ENCODE assay signal across 8 cellular contexts in the genomic region with DNA sequence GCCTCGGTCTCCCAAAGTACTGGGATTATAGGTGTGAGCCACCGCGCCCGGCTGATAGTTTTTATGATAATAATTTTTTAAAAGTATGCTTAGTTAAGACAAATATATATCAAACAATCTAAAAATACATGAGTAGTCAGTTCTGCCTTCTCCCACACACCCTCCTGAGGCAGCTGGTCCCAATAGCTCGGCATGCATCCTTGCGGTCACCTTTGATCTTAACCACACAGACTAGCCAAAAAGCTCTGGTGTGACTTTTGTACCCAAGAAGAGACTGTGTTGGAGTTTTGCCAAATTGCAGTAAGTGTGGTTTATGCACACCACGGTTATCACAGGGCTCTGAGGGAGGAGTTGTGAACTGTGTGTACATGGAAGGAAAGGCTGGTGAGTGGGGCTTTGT. TPM values are rescaled to one million over a fixed set of nuclear protein-coding genes. Genes with fewer than 3 reads are reported as not detected.
DNase-seq lines count a peak whose midpoint lies in the region; ATAC-seq and TF ChIP-seq lines count a peak whose summit lies in the region.

No MANE protein-coding gene starts in this region.

- H3K9me3 Mint-ChIP-seq in activated T-cell treated with anti-CD3 and anti-CD28 coated beads, Interleukin-2, amount 50 U/mL, for 72 hours, result no peaks in the 10 kb centered on the region
- no peaks in the 10 kb centered on the region for H3K9me3 Mint-ChIP-seq in stimulated activated effector memory CD8-positive, alpha-beta T cell treated with anti-CD3 and anti-CD28 coated beads, Interleukin-12 subunit alpha, Interleukin-12 subunit beta, amount 100 ng/mL, for 72 hours

- ATAC-seq in T-helper 17 cell (peak; percentile 95), GM18519 (IDR thresholded peaks at IDR 0.05; ENCODE audit: low FRiP score, unreplicated experiment) (no peak)
- ATAC-seq in activated T-cell treated with anti-CD3 and anti-CD28 coated beads, Interleukin-2, amount 50 U/mL, for 72 hours (replicated peaks in 1 of 2), result peak; percentile 98 to 99
- ATAC-seq in stimulated activated effector memory CD8-positive, alpha-beta T cell treated with anti-CD3 and anti-CD28 coated beads, Interleukin-12 subunit alpha, Interleukin-12 subunit beta, amount 100 ng/mL, for 72 hours, result peak; percentile 99

- H3K4me3 ChIP-seq in thyroid gland (replicated peaks in 1 of 3), result no peak overlapping the region

- peak; percentile 11 to 47 (median 45) for DNase-seq in T-helper 17 cell
- DNase-seq in activated T-cell treated with anti-CD3 and anti-CD28 coated beads, Interleukin-2, amount 50 U/mL, for 72 hours, result peak; percentile 78 to 85
- peak; percentile 48 for DNase-seq in mucosa of gallbladder (ENCODE audit: low spot score)
- DNase-seq in stimulated activated effector memory CD8-positive, alpha-beta T cell treated with anti-CD3 and anti-CD28 coated beads, Interleukin-12 subunit alpha, Interleukin-12 subunit beta, amount 100 ng/mL, for 72 hours (ENCODE audit: low spot score in 2 of 2), result peak; percentile 48 to 75
- DNase-seq in NCI-H345 (lab: John Stamatoyannopoulos, UW), result no peak
- no peak for DNase-seq in thyroid gland
- DNase-seq in nucleus accumbens (lab: John Stamatoyannopoulos, UW), result no peak

- no peaks in the 10 kb centered on the region for H3K27me3 Mint-ChIP-seq in T-helper 17 cell
- H3K27me3 Mint-ChIP-seq in activated T-cell treated with anti-CD3 and anti-CD28 coated beads, Interleukin-2, amount 50 U/mL, for 72 hours (ENCODE audit: low read depth), result no peaks in the 10 kb centered on the region

- intact Hi-C loops in thyroid gland (cut with DNase I), result no loop called here

- H3K4me1 Mint-ChIP-seq in T-helper 17 cell, result peaks cover 20% of the 10 kb centered on the region
- H3K4me1 Mint-ChIP-seq in activated T-cell treated with anti-CD3 and anti-CD28 coated beads, Interleukin-2, amount 50 U/mL, for 72 hours (ENCODE audit: low read depth), result peaks cover 27% of the 10 kb centered on the region
- peaks cover 22% of the 10 kb centered on the region for H3K4me1 Mint-ChIP-seq in stimulated activated effector memory CD8-positive, alpha-beta T cell treated with anti-CD3 and anti-CD28 coated beads, Interleukin-12 subunit alpha, Interleukin-12 subunit beta, amount 100 ng/mL, for 72 hours

- peak overlapping the region; percentile 67 for H3K27ac Mint-ChIP-seq in T-helper 17 cell
- H3K27ac Mint-ChIP-seq in activated T-cell treated with anti-CD3 and anti-CD28 coated beads, Interleukin-2, amount 50 U/mL, for 72 hours, result no peak overlapping the region
- peak overlapping the region; percentile 60 for H3K27ac Mint-ChIP-seq in stimulated activated effector memory CD8-positive, alpha-beta T cell treated with anti-CD3 and anti-CD28 coated beads, Interleukin-12 subunit alpha, Interleukin-12 subunit beta, amount 100 ng/mL, for 72 hours

- H3K27ac ChIP-seq in thyroid gland, result no peak overlapping the region

- H3K36me3 ChIP-seq in thyroid gland, result peaks cover 93% of the 10 kb centered on the region in 2 donors

- H3K27me3 ChIP-seq in thyroid gland, result no peaks in the 10 kb centered on the region

- peak overlapping the region; percentile 68 for H3K4me3 Mint-ChIP-seq in T-helper 17 cell
- H3K4me3 Mint-ChIP-seq in activated T-cell treated with anti-CD3 and anti-CD28 coated beads, Interleukin-2, amount 50 U/mL, for 72 hours, result peak overlapping the region; percentile 10 to 59
- H3K4me3 Mint-ChIP-seq in stimulated activated effector memory CD8-positive, alpha-beta T cell treated with anti-CD3 and anti-CD28 coated beads, Interleukin-12 subunit alpha, Interleukin-12 subunit beta, amount 100 ng/mL, for 72 hours, result peak overlapping the region; percentile 56

- TF ChIP-seq CTCF in thyroid gland (IDR thresholded peaks at IDR 0.05), result no peak

- 88 to 92% methylated on average over 7 of the region's 7 CpGs for WGBS in thyroid gland, 2 donors

- H3K9me3 ChIP-seq in T-helper 17 cell (ENCODE audit: control insufficient read depth, low read length, poor library complexity, severe bottlenecking), result no peaks in the 10 kb centered on the region
- H3K9me3 ChIP-seq in thyroid gland, result no peaks in the 10 kb centered on the region

- no peaks in the 10 kb centered on the region for H3K4me1 ChIP-seq in thyroid gland

- TF ChIP-seq POLR2A in thyroid gland (IDR thresholded peaks at IDR 0.05), result no peak

- peaks cover 5% of the 10 kb centered on the region for H3K36me3 Mint-ChIP-seq in T-helper 17 cell (ENCODE audit: low read depth)
- H3K36me3 Mint-ChIP-seq in activated T-cell treated with anti-CD3 and anti-CD28 coated beads, Interleukin-2, amount 50 U/mL, for 72 hours (ENCODE audit: insufficient read depth in 2 of 2), result peaks cover 6 to 11% of the 10 kb centered on the region in 2 donors
- H3K36me3 Mint-ChIP-seq in stimulated activated effector memory CD8-positive, alpha-beta T cell treated with anti-CD3 and anti-CD28 coated beads, Interleukin-12 subunit alpha, Interleukin-12 subunit beta, amount 100 ng/mL, for 72 hours, result peaks cover 75% of the 10 kb centered on the region

RNA-seq across cellular contexts. Expression of gene ATP6V0A1, which starts 25.6 kb away (rescaled TPM):
- total RNA-seq in T-helper 17 cell (10 to 100 TPM; 15.4 to 18.5 TPM), mucosa of gallbladder (179 TPM), thyroid gland (100 to 1,000 TPM in 2 of 4 donors, 10 to 100 TPM in 2; 75.5 to 195 (median 121) TPM)
- total RNA-seq in activated T-cell treated with anti-CD3 and anti-CD28 coated beads, Interleukin-2, amount 50 U/mL, for 72 hours, result 10 to 100 TPM; 22.1 TPM

RNA-seq across cellular contexts. Expression of gene NAGLU, which starts 51.7 kb away (rescaled TPM):
- total RNA-seq in T-helper 17 cell, result 10 to 100 TPM; 12.5 to 13.2 TPM
- 1 to 10 TPM; 9.4 to 9.8 TPM for total RNA-seq in activated T-cell treated with anti-CD3 and anti-CD28 coated beads, Interleukin-2, amount 50 U/mL, for 72 hours
- 51.1 TPM for total RNA-seq in mucosa of gallbladder
- 100 to 1,000 TPM in 2 of 4 donors, 10 to 100 TPM in 2; 56.7 to 140 (median 101) TPM for total RNA-seq in thyroid gland

Comparison
In these comparisons a context has a peak if more than half of its experiments do, and no peak if none do; other contexts are left out.
1. DNase-seq: peak in T-helper 17 cell (3 of 3), activated T-cell treated with anti-CD3 and anti-CD28 coated beads, Interleukin-2, amount 50 U/mL, for 72 hours (2 of 2), mucosa of gallbladder (single experiment) and stimulated activated effector memory CD8-positive, alpha-beta T cell treated with anti-CD3 and anti-CD28 coated beads, Interleukin-12 subunit alpha, Interleukin-12 subunit beta, amount 100 ng/mL, for 72 hours (2 of 2); none in NCI-H345 (single experiment), thyroid gland (0 of 2) and nucleus accumbens (0 of 56).
2. Peak in every context shown above with its lines, with median percentiles within 50 percentile points of each other: H3K4me3 Mint-ChIP-seq.